ENCODE assay signal across 19 cellular contexts in genomic region chr4:184624972-184625554, GRCh38. TPM values are rescaled to one million over a fixed set of nuclear protein-coding genes. Genes with fewer than 3 reads are reported as not detected.
DNase-seq lines count a peak whose midpoint lies in the region; ATAC-seq, FAIRE-seq and TF ChIP-seq lines count a peak whose summit lies in the region.
"Had no signal": no experiment of that assay in that cellular context is flagged by ENCODE, and none has a peak within 500 bp of the region (broad histone marks: within the 10 kb centered on the region; RNA-seq: fewer than 3 reads in every experiment).

No MANE protein-coding gene starts in this region.

- in situ Hi-C loops in HepG2 (cut with HindIII; ENCODE audit: extremely low pct_ligation_motif_present, low pct_unique_long_range_greater_than_20kb): no loop called here

- peak overlapping the region; percentile 82 for H3K4me2 ChIP-seq in HepG2 (ENCODE audit: low read depth, low read length)

- H3K4me3 ChIP-seq in HepG2 (replicated peaks in 1 of 3; ENCODE audit: insufficient read depth in 1 of 3, low read depth in 2 of 3, low read length in 3 of 3): peak overlapping the region; percentile 59 to 81 (median 68)
- H3K4me3 ChIP-seq: MG63, SJSA1 had no signal

- no peak for FAIRE-seq in HepG2 (lab: Jason Lieb, UNC)
- FAIRE-seq: urothelium cell line had no signal

- WGBS in HepG2 (ENCODE audit: low lambda C conversion rate): 47% methylated on average over 6 of the region's 7 CpGs

- H4K20me1 ChIP-seq in HepG2 (ENCODE audit: insufficient read depth, low read length): no peaks in the 10 kb centered on the region

- H3K4me1 Mint-ChIP-seq in stimulated activated naive CD8-positive, alpha-beta T cell treated with anti-CD3 and anti-CD28 coated beads, Interleukin-15, Interleukin-2, amounts not matched to agents 100 ng/mL and 50 ng/mL, for 24 hours (ENCODE audit: low read depth): peaks cover 30% of the 10 kb centered on the region
- peaks cover 37% of the 10 kb centered on the region for H3K4me1 Mint-ChIP-seq in stimulated activated naive CD8-positive, alpha-beta T cell treated with anti-CD3 and anti-CD28 coated beads, Interleukin-15, amount 100 ng/mL, for 72 hours
- peaks cover 23% of the 10 kb centered on the region for H3K4me1 Mint-ChIP-seq in activated CD8-positive, alpha-beta T cell treated with anti-CD3 and anti-CD28 coated beads, Interleukin-2, amount 10 ng/mL, durations not matched to agents 7 days and 5 days (ENCODE audit: low read depth)

- TSS peak; percentile 81 for BruUV-seq in HepG2 (replicated peaks; lab: Mats Ljungman, UMichigan)

- H2AFZ ChIP-seq in HepG2 (ENCODE audit: low read length): no peak overlapping the region
- H2AFZ ChIP-seq: parathyroid adenoma had no signal

- CTCF ChIA-PET in activated CD8-positive, alpha-beta T cell treated with anti-CD3 and anti-CD28 coated beads, Interleukin-2, amount 10 ng/mL, durations not matched to agents 7 days and 5 days (lab: Charles Lee): interaction anchor here (0.6 kb wide), 1 partner anchor 52 kb away, joined by 3 read pairs; no protein-coding TSS in a partner anchor
- CTCF ChIA-PET in HepG2 (lab: Yijun Ruan, JAX; ENCODE audit: low intra/inter-chr PET ratio, low total read pairs): no interaction called here

- TF ChIP-seq CTCF in HepG2 (CRISPR knock-in tag; IDR thresholded peaks at IDR 0.05): no peak

- H3K4me1 ChIP-seq in HepG2 (ENCODE audit: insufficient read depth, low read length): peaks cover 77% of the 10 kb centered on the region
- H3K4me1 ChIP-seq: parathyroid adenoma, SJSA1 had no signal

- POLR2A ChIA-PET in activated CD8-positive, alpha-beta T cell treated with anti-CD3 and anti-CD28 coated beads, Interleukin-2, amount 10 ng/mL, durations not matched to agents 7 days and 5 days (lab: Charles Lee): no interaction called here
- POLR2A ChIA-PET in HepG2 (lab: Yijun Ruan, JAX): interaction anchor here (0.6 to 2.8 kb wide), 12 partner anchors 8 to 577 kb away, joined by 3 to 48 read pairs (median 4); partner anchors contain the start of genes CASP3, CENPU, IRF2 and PRIMPOL

- no peak for ATAC-seq in stimulated activated naive CD8-positive, alpha-beta T cell treated with anti-CD3 and anti-CD28 coated beads, Interleukin-15, amount 100 ng/mL, for 72 hours
- no peak for ATAC-seq in activated CD8-positive, alpha-beta T cell treated with anti-CD3 and anti-CD28 coated beads, Interleukin-2, amount 10 ng/mL, durations not matched to agents 7 days and 5 days
- ATAC-seq in HepG2: peak; percentile 11
- ATAC-seq: activated CD4-positive, CD25-positive, alpha-beta regulatory T cell treated with anti-CD3 and anti-CD28 coated beads, Interleukin-2, amount 50 U/mL, for 24 hours; Panc1 had no signal

- H3K9me3 ChIP-seq in HepG2 (ENCODE audit: low read length): no peaks in the 10 kb centered on the region
- H3K9me3 ChIP-seq: MG63, SJSA1 had no signal

- H3K79me2 ChIP-seq in HepG2 (ENCODE audit: insufficient read depth, low read length): peaks cover 52% of the 10 kb centered on the region
- H3K79me2 ChIP-seq: parathyroid adenoma had no signal

- peak overlapping the region; percentile 75 for H3K27ac Mint-ChIP-seq in stimulated activated naive CD8-positive, alpha-beta T cell treated with anti-CD3 and anti-CD28 coated beads, Interleukin-15, Interleukin-2, amounts not matched to agents 100 ng/mL and 50 ng/mL, for 24 hours
- peak overlapping the region in 1 of 2 donors; percentile 6 for H3K27ac Mint-ChIP-seq in stimulated activated naive CD8-positive, alpha-beta T cell treated with anti-CD3 and anti-CD28 coated beads, Interleukin-15, amount 100 ng/mL, for 72 hours
- H3K27ac Mint-ChIP-seq in activated CD8-positive, alpha-beta T cell treated with anti-CD3 and anti-CD28 coated beads, Interleukin-2, amount 10 ng/mL, durations not matched to agents 7 days and 5 days: peak overlapping the region; percentile 45

- DNase-seq in stimulated activated naive CD8-positive, alpha-beta T cell treated with anti-CD3 and anti-CD28 coated beads, Interleukin-15, amount 100 ng/mL, for 72 hours: no peak
- DNase-seq in activated CD8-positive, alpha-beta T cell treated with anti-CD3 and anti-CD28 coated beads, Interleukin-2, amount 10 ng/mL, durations not matched to agents 7 days and 5 days: no peak
- DNase-seq in HepG2 (ENCODE audit: low spot score) (no peak), NCI-H345 treated with DMSO at 0.1 percent for 48 hours (lab: John Stamatoyannopoulos, UW; ENCODE audit: unreplicated experiment) (no peak), cortex of kidney (lab: John Stamatoyannopoulos, UW) (no peak), GOT3 (lab: John Stamatoyannopoulos, UW) (no peak)
- DNase-seq: activated T-cell treated with anti-CD3 and anti-CD28 coated beads for 4 hours; amygdala; central memory CD4-positive, alpha-beta T cell; effector CD8-positive, alpha-beta T cell; glutamatergic neuron; MG63; stimulated activated CD4-positive, alpha-beta T cell treated with anti-CD3 and anti-CD28 coated beads, Interleukin-2, amount 100 ng/mL, for 24 hours had no signal

- peaks cover 64% of the 10 kb centered on the region for H3K36me3 Mint-ChIP-seq in stimulated activated naive CD8-positive, alpha-beta T cell treated with anti-CD3 and anti-CD28 coated beads, Interleukin-15, Interleukin-2, amounts not matched to agents 100 ng/mL and 50 ng/mL, for 24 hours (ENCODE audit: low read depth)
- H3K36me3 Mint-ChIP-seq in activated CD8-positive, alpha-beta T cell treated with anti-CD3 and anti-CD28 coated beads, Interleukin-2, amount 10 ng/mL, durations not matched to agents 7 days and 5 days (ENCODE audit: low read depth): peaks cover 61% of the 10 kb centered on the region

- no peak overlapping the region for H3K4me3 Mint-ChIP-seq in stimulated activated naive CD8-positive, alpha-beta T cell treated with anti-CD3 and anti-CD28 coated beads, Interleukin-15, Interleukin-2, amounts not matched to agents 100 ng/mL and 50 ng/mL, for 24 hours
- no peak overlapping the region for H3K4me3 Mint-ChIP-seq in stimulated activated naive CD8-positive, alpha-beta T cell treated with anti-CD3 and anti-CD28 coated beads, Interleukin-15, amount 100 ng/mL, for 72 hours
- no peak overlapping the region for H3K4me3 Mint-ChIP-seq in activated CD8-positive, alpha-beta T cell treated with anti-CD3 and anti-CD28 coated beads, Interleukin-2, amount 10 ng/mL, durations not matched to agents 7 days and 5 days

- peaks cover 4% of the 10 kb centered on the region for H3K9me3 Mint-ChIP-seq in stimulated activated naive CD8-positive, alpha-beta T cell treated with anti-CD3 and anti-CD28 coated beads, Interleukin-15, Interleukin-2, amounts not matched to agents 100 ng/mL and 50 ng/mL, for 24 hours
- no peaks in the 10 kb centered on the region for H3K9me3 Mint-ChIP-seq in stimulated activated naive CD8-positive, alpha-beta T cell treated with anti-CD3 and anti-CD28 coated beads, Interleukin-15, amount 100 ng/mL, for 72 hours
- H3K9me3 Mint-ChIP-seq in activated CD8-positive, alpha-beta T cell treated with anti-CD3 and anti-CD28 coated beads, Interleukin-2, amount 10 ng/mL, durations not matched to agents 7 days and 5 days (ENCODE audit: insufficient read depth): no peaks in the 10 kb centered on the region

- H3K27me3 ChIP-seq in HepG2 (ENCODE audit: control insufficient read depth in 1 of 2, insufficient read depth in 2 of 2, low read length in 2 of 2): no peaks in the 10 kb centered on the region
- H3K27me3 ChIP-seq: MG63, SJSA1 had no signal

- TF ChIP-seq RAD21 in HepG2 (CRISPR knock-in tag; IDR thresholded peaks at IDR 0.05): no peak

- intact Hi-C loops in HepG2 (cut with micrococcal nuclease; ENCODE audit: unreplicated experiment): no loop called here

- no peaks in the 10 kb centered on the region for H3K27me3 Mint-ChIP-seq in stimulated activated naive CD8-positive, alpha-beta T cell treated with anti-CD3 and anti-CD28 coated beads, Interleukin-15, Interleukin-2, amounts not matched to agents 100 ng/mL and 50 ng/mL, for 24 hours
- H3K27me3 Mint-ChIP-seq in stimulated activated naive CD8-positive, alpha-beta T cell treated with anti-CD3 and anti-CD28 coated beads, Interleukin-15, amount 100 ng/mL, for 72 hours: no peaks in the 10 kb centered on the region
- H3K27me3 Mint-ChIP-seq in activated CD8-positive, alpha-beta T cell treated with anti-CD3 and anti-CD28 coated beads, Interleukin-2, amount 10 ng/mL, durations not matched to agents 7 days and 5 days (ENCODE audit: low read depth): no peaks in the 10 kb centered on the region

- TF ChIP-seq EP300 in HepG2 (IDR thresholded peaks at IDR 0.05; ENCODE audit: low read depth in 2 of 2, low read length in 2 of 2) (no peak), HepG2 (CRISPR knock-in tag; IDR thresholded peaks at IDR 0.05; ENCODE audit: borderline replicate concordance) (no peak)

- peak overlapping the region; percentile 91 for H3K27ac ChIP-seq in HepG2 (ENCODE audit: extremely low read length, insufficient read depth, low read length)
- H3K27ac ChIP-seq: parathyroid adenoma, SJSA1 had no signal

- H3K36me3 ChIP-seq in HepG2 (replicated peaks in 1 of 2; ENCODE audit: control insufficient read depth in 1 of 2, insufficient read depth in 2 of 2, low read length in 2 of 2): peaks cover under 1 to 14% of the 10 kb centered on the region in 2 experiments; a peak in 4 of 5 replicates

- TF ChIP-seq POLR2A in HepG2 (IDR thresholded peaks at IDR 0.05; ENCODE audit: insufficient read depth in 1 of 2, low read depth in 2 of 2, low read length in 2 of 2): no peak

- H3K9ac ChIP-seq in HepG2 (ENCODE audit: insufficient read depth, low read depth, low read length): peak overlapping the region; percentile 85
- H3K9ac ChIP-seq: parathyroid adenoma had no signal

RNA-seq across cellular contexts. Expression of gene CASP3, which starts 24.2 kb away (rescaled TPM):
- 10 to 100 TPM; 71.7 to 78.0 TPM for total RNA-seq in activated CD8-positive, alpha-beta T cell treated with anti-CD3 and anti-CD28 coated beads, Interleukin-2, amount 10 ng/mL, durations not matched to agents 7 days and 5 days
- total RNA-seq in HepG2 (2016; rRNA removed; fragmentation: Illumina TruSeq; extraction: Trizol): 77.8 and 139 TPM in 2 replicates
- total RNA-seq in HepG2 (2016; cell fraction: cytosol; rRNA removed; fragmentation: Illumina TruSeq; extraction: Trizol; ENCODE audit: low read depth): 6.9 and 8.3 TPM in 2 replicates
- total RNA-seq in HepG2 (2016; cell fraction: insoluble cytoplasmic fraction; rRNA removed; fragmentation: Illumina TruSeq; extraction: Trizol): 76.3 and 140 TPM in 2 replicates
- 25.2 and 26.5 TPM in 2 replicates for total RNA-seq in HepG2 (2016; cell fraction: membrane; rRNA removed; fragmentation: Illumina TruSeq; extraction: Trizol)
- 38.4 and 42.0 TPM in 2 replicates for total RNA-seq in HepG2 (2016; cell fraction: nucleus; rRNA removed; fragmentation: Illumina TruSeq; extraction: Trizol)
- polyA plus RNA-seq in HepG2 (2011; rRNA removed): 19.9 and 26.0 TPM in 2 replicates
- polyA plus RNA-seq in HepG2 (2011; cell fraction: cytosol; rRNA removed): 9.9 and 15.6 TPM in 2 replicates
- polyA plus RNA-seq in HepG2 (2011; cell fraction: nucleus; rRNA removed): 4.4 and 6.4 TPM in 2 replicates
- polyA plus RNA-seq in HepG2 (2012): 22.6 and 26.2 TPM in 2 replicates
- 4.5 and 4.9 TPM in 2 replicates for polyA plus RNA-seq in HepG2 (2016; cell fraction: cytosol; fragmentation: Illumina TruSeq; extraction: Trizol; ENCODE audit: low read depth)
- 116 and 129 TPM in 2 replicates for polyA plus RNA-seq in HepG2 (2016; cell fraction: insoluble cytoplasmic fraction; fragmentation: Illumina TruSeq; extraction: Trizol; ENCODE audit: low read depth)
- 13.7 and 15.0 TPM in 2 replicates for polyA plus RNA-seq in HepG2 (2016; cell fraction: membrane; fragmentation: Illumina TruSeq; extraction: Trizol; ENCODE audit: low read depth)
- 50.9 and 57.0 TPM in 2 replicates for polyA plus RNA-seq in HepG2 (2016; cell fraction: nucleus; fragmentation: Illumina TruSeq; extraction: Trizol; ENCODE audit: insufficient read depth, low read depth)
- polyA minus RNA-seq in HepG2 (2011; rRNA and poly(A)+ RNA removed; ENCODE audit: low replicate concordance): 5.3 and 7.6 TPM in 2 replicates
- 9.8 and 11.5 TPM in 2 replicates for polyA minus RNA-seq in HepG2 (2011; cell fraction: cytosol; rRNA and poly(A)+ RNA removed)
- polyA minus RNA-seq in HepG2 (2011; cell fraction: nucleus; rRNA and poly(A)+ RNA removed): 13.1 and 13.6 TPM in 2 replicates

RNA-seq across cellular contexts. Expression of gene PRIMPOL, which starts 24.5 kb away (rescaled TPM):
- 10 to 100 TPM; 24.9 to 26.9 TPM for total RNA-seq in activated CD8-positive, alpha-beta T cell treated with anti-CD3 and anti-CD28 coated beads, Interleukin-2, amount 10 ng/mL, durations not matched to agents 7 days and 5 days
- total RNA-seq in HepG2 (2016; rRNA removed; fragmentation: Illumina TruSeq; extraction: Trizol): 11.0 and 17.3 TPM in 2 replicates
- total RNA-seq in HepG2 (2016; cell fraction: cytosol; rRNA removed; fragmentation: Illumina TruSeq; extraction: Trizol; ENCODE audit: low read depth): 9.6 and 10.1 TPM in 2 replicates
- total RNA-seq in HepG2 (2016; cell fraction: insoluble cytoplasmic fraction; rRNA removed; fragmentation: Illumina TruSeq; extraction: Trizol): 10.8 and 14.2 TPM in 2 replicates
- total RNA-seq in HepG2 (2016; cell fraction: membrane; rRNA removed; fragmentation: Illumina TruSeq; extraction: Trizol): 6.1 and 6.6 TPM in 2 replicates
- 7.1 and 11.9 TPM in 2 replicates for total RNA-seq in HepG2 (2016; cell fraction: nucleus; rRNA removed; fragmentation: Illumina TruSeq; extraction: Trizol)
- 4.4 and 7.3 TPM in 2 replicates for polyA plus RNA-seq in HepG2 (2011; rRNA removed)
- polyA plus RNA-seq in HepG2 (2011; cell fraction: cytosol; rRNA removed): 1.4 and 2.2 TPM in 2 replicates
- 3.0 and 4.4 TPM in 2 replicates for polyA plus RNA-seq in HepG2 (2011; cell fraction: nucleus; rRNA removed)
- 5.3 and 5.4 TPM in 2 replicates for polyA plus RNA-seq in HepG2 (2012)
- 0.87 and 1.7 TPM in 2 replicates for polyA plus RNA-seq in HepG2 (2016; cell fraction: cytosol; fragmentation: Illumina TruSeq; extraction: Trizol; ENCODE audit: low read depth)
- 9.6 and 12.3 TPM in 2 replicates for polyA plus RNA-seq in HepG2 (2016; cell fraction: insoluble cytoplasmic fraction; fragmentation: Illumina TruSeq; extraction: Trizol; ENCODE audit: low read depth)
- polyA plus RNA-seq in HepG2 (2016; cell fraction: membrane; fragmentation: Illumina TruSeq; extraction: Trizol; ENCODE audit: low read depth): 2.6 and 3.3 TPM in 2 replicates
- polyA plus RNA-seq in HepG2 (2016; cell fraction: nucleus; fragmentation: Illumina TruSeq; extraction: Trizol; ENCODE audit: insufficient read depth, low read depth): 20.4 and 22.6 TPM in 2 replicates
- polyA minus RNA-seq in HepG2 (2011; rRNA and poly(A)+ RNA removed; ENCODE audit: low replicate concordance): 1.2 and 2.0 TPM in 2 replicates
- polyA minus RNA-seq in HepG2 (2011; cell fraction: cytosol; rRNA and poly(A)+ RNA removed): 1.1 and 2.1 TPM in 2 replicates
- 4.6 and 6.2 TPM in 2 replicates for polyA minus RNA-seq in HepG2 (2011; cell fraction: nucleus; rRNA and poly(A)+ RNA removed)
